Comparison of ENCODE assay signal across 8 cellular contexts in genomic region chr2:169799555-169799954, GRCh38. TPM values are rescaled to one million over a fixed set of nuclear protein-coding genes. Genes with fewer than 3 reads are reported as not detected.
DNase-seq lines count a peak whose midpoint lies in the region; ATAC-seq, FAIRE-seq and TF ChIP-seq lines count a peak whose summit lies in the region.

No MANE protein-coding gene starts in this region.

- CTCF ChIA-PET in activated CD4-positive, alpha-beta T cell treated with anti-CD3 and anti-CD28 coated beads for 36 hours (lab: Charles Lee) = no interaction called here
- CTCF ChIA-PET in Panc1 (lab: Charles Lee) = no interaction called here
- CTCF ChIA-PET in H1 (lab: Charles Lee; ENCODE audit: partially characterized antibody) = no interaction called here

- ATAC-seq in activated CD4-positive, alpha-beta T cell treated with anti-CD3 and anti-CD28 coated beads for 36 hours = peak; percentile 11
- no peak for ATAC-seq in Panc1
- no peak for ATAC-seq in GM21447 (IDR thresholded peaks at IDR 0.05; ENCODE audit: unreplicated experiment)

- H4K5ac ChIP-seq in H1 (ENCODE audit: insufficient read length, low read depth, low read length) = no peak overlapping the region

- peaks cover 22% of the 10 kb centered on the region for H3K4me1 Mint-ChIP-seq in activated CD4-positive, alpha-beta T cell treated with anti-CD3 and anti-CD28 coated beads for 36 hours
- peaks cover 42% of the 10 kb centered on the region for H3K4me1 Mint-ChIP-seq in nephron progenitor cell

- peaks cover 9 to 54% of the 10 kb centered on the region in 2 experiments for H3K79me2 ChIP-seq in H1 (ENCODE audit: control insufficient read depth in 1 of 2, insufficient read depth in 2 of 2, low read length in 2 of 2)

- no peaks in the 10 kb centered on the region for H3K79me1 ChIP-seq in H1 (ENCODE audit: low read depth, low read length)

- peak overlapping the region; percentile 92 to 94 for H3K4me3 ChIP-seq in Panc1 (ENCODE audit: low read depth in 2 of 2, low read length in 2 of 2)
- H3K4me3 ChIP-seq in H1 (ENCODE audit: extremely low read depth in 1 of 4, insufficient read depth in 2 of 4, low read depth in 3 of 4, low read length in 4 of 4) = peak overlapping the region; percentile 76 to 96 (median 88)

- H3K56ac ChIP-seq in H1 (replicated peaks; ENCODE audit: insufficient read length, low read depth, low read length) = no peak overlapping the region

- no peak overlapping the region for H3K14ac ChIP-seq in H1 (ENCODE audit: insufficient read length)

- 0 out of 2 replicates have a peak overlapping the region, but pooled peaks have one; percentile 58 for H2BK5ac ChIP-seq in H1 (ENCODE audit: low read depth, low read length)

- peak overlapping the region; percentile 93 for H3K4me3 Mint-ChIP-seq in activated CD4-positive, alpha-beta T cell treated with anti-CD3 and anti-CD28 coated beads for 36 hours
- peak overlapping the region; percentile 91 for H3K4me3 Mint-ChIP-seq in nephron progenitor cell

- H2BK15ac ChIP-seq in H1 (ENCODE audit: low read length) = no peak overlapping the region

- no peak overlapping the region for H2AFZ ChIP-seq in H1 (ENCODE audit: low read length)

- POLR2A ChIA-PET in activated CD4-positive, alpha-beta T cell treated with anti-CD3 and anti-CD28 coated beads for 36 hours (lab: Charles Lee) = interaction anchor here (0.6 kb wide), 1 partner anchor 29 kb away, joined by 3 read pairs; no protein-coding TSS in a partner anchor
- POLR2A ChIA-PET in Panc1 (lab: Charles Lee) (interaction anchor here (0.5 kb wide), 1 partner anchor 311 kb away, joined by 8 read pairs; no protein-coding TSS in a partner anchor), H1 (lab: Charles Lee; ENCODE audit: partially characterized antibody) (interaction anchor here (1.2 to 2.8 kb wide), 4 partner anchors 13 to 215 kb away, joined by 3 to 18 read pairs (median 4); partner anchors contain the start of gene UBR3)

- 17% methylated on average over 6 of the region's 6 CpGs; no CpG with 5 or more reads in 1 of the 2 experiments for WGBS in H1 (ENCODE audit: extremely low coverage in 1 of 2, insufficient coverage in 1 of 2, insufficient read length in 1 of 2, insufficient replicate concordance in 2 of 2, low coverage in 1 of 2, low lambda C conversion rate in 2 of 2, missing lambda C conversion rate in 1 of 2), 2 experiments

- no peak overlapping the region for H2BK120ac ChIP-seq in H1 (replicated peaks; ENCODE audit: low read depth, low read length)

- no peak overlapping the region for H3K4ac ChIP-seq in H1 (replicated peaks; ENCODE audit: insufficient read length, low read depth, low read length)

- H3K36me3 Mint-ChIP-seq in activated CD4-positive, alpha-beta T cell treated with anti-CD3 and anti-CD28 coated beads for 36 hours (ENCODE audit: low read depth) = peaks cover 16% of the 10 kb centered on the region
- peaks cover 31% of the 10 kb centered on the region for H3K36me3 Mint-ChIP-seq in nephron progenitor cell (ENCODE audit: low read depth)

- H3K18ac ChIP-seq in H1 (ENCODE audit: extremely low read depth, low read length) = no peak overlapping the region

- H3K27ac Mint-ChIP-seq in activated CD4-positive, alpha-beta T cell treated with anti-CD3 and anti-CD28 coated beads for 36 hours = peak overlapping the region; percentile 91
- H3K27ac Mint-ChIP-seq in nephron progenitor cell = peak overlapping the region; percentile 64

- no peak overlapping the region for H2AK5ac ChIP-seq in H1 (ENCODE audit: low read depth, low read length)

- H3K4me2 ChIP-seq in H1 (ENCODE audit: insufficient read depth in 1 of 2, low read depth in 2 of 2, low read length in 2 of 2) = peak overlapping the region; percentile 74 to 90

- no peak overlapping the region for H4K91ac ChIP-seq in H1 (replicated peaks; ENCODE audit: insufficient read length, low read length)

- peaks cover 0 to 2% of the 10 kb centered on the region in 2 experiments for H4K20me1 ChIP-seq in H1 (replicated peaks in 1 of 2; ENCODE audit: control insufficient read depth in 1 of 2, insufficient read depth in 2 of 2, low read length in 2 of 2)

- in situ Hi-C loops in Panc1 (cut with HindIII; ENCODE audit: low pct_unique_long_range_greater_than_20kb, low sequenced_read_pairs) = no loop called here

- H3K36me3 ChIP-seq in Panc1 (ENCODE audit: control insufficient read depth, insufficient read depth, low read length) = peaks cover 22% of the 10 kb centered on the region
- H3K36me3 ChIP-seq in H1 (ENCODE audit: control insufficient read depth in 2 of 4, insufficient read depth in 4 of 4, low read length in 3 of 4) = peaks cover 0 to 32% (median 6%) of the 10 kb centered on the region in 4 experiments; a peak in 5 of 8 replicates

- no peaks in the 10 kb centered on the region for H3K27me3 ChIP-seq in Panc1 (ENCODE audit: control insufficient read depth, insufficient read depth, low read length)
- H3K27me3 ChIP-seq in H1 (replicated peaks in 1 of 4; ENCODE audit: control insufficient read depth in 3 of 4, extremely low read depth in 1 of 4, insufficient read depth in 3 of 4, low read length in 3 of 4) = peaks cover 0 to 2% (median 0%) of the 10 kb centered on the region in 4 experiments; a peak in 1 of 7 replicates

- TF ChIP-seq RAD21 in H1 (IDR thresholded peaks at IDR 0.05 in 1 of 2, conservative IDR thresholded peaks at IDR 0.05 in 1 of 2; ENCODE audit: low read depth in 2 of 2, low read length in 2 of 2) = no peak

- no peak for TF ChIP-seq POLR2A in H1 (IDR thresholded peaks at IDR 0.05; ENCODE audit: control extremely low read depth in 1 of 2, low read depth in 2 of 2, low read length in 2 of 2)

- no peaks in the 10 kb centered on the region for H3K9me3 ChIP-seq in Panc1 (ENCODE audit: control insufficient read depth, insufficient read depth, low read depth, low read length)
- no peaks in the 10 kb centered on the region for H3K9me3 ChIP-seq in H1 (ENCODE audit: insufficient read depth in 2 of 2, low read depth in 1 of 2, low read length in 1 of 2)

- intact Hi-C loops in activated CD4-positive, alpha-beta T cell treated with anti-CD3 and anti-CD28 coated beads for 36 hours (cut with DNase I, micrococcal nuclease) = loop anchor here (1.0 to 5.0 kb wide), 6 partner anchors 28 to 215 kb away; partner anchors contain the start of genes CFAP210 (in 2 of the 2), PHOSPHO2 (in 2 of the 2), PPIG (in 2 of the 2) and KLHL23 (in 1 of the 2)
- intact Hi-C loops in Panc1 (cut with micrococcal nuclease; ENCODE audit: unreplicated experiment) = no loop called here

- no peak overlapping the region for H2BK12ac ChIP-seq in H1 (ENCODE audit: low read depth, low read length)

- DNase-seq in activated CD4-positive, alpha-beta T cell treated with anti-CD3 and anti-CD28 coated beads for 36 hours = no peak
- no peak for DNase-seq in activated CD4-positive, alpha-beta T cell treated with anti-CD3 and anti-CD28 coated beads, Interleukin-2, amount 50 U/mL, for 48 hours
- DNase-seq in Panc1 (ENCODE audit: low read depth, low spot score) = no peak
- no peak for DNase-seq in H1 (ENCODE audit: low read depth in 1 of 2, low spot score in 2 of 2)
- no peak for DNase-seq in nephron progenitor cell
- DNase-seq in activated gamma-delta T cell treated with Interleukin-2 at 50 U/mL for 16 hours = no peak
- no peak for DNase-seq in SHP77 (lab: John Stamatoyannopoulos, UW)

- FAIRE-seq in H1 (lab: Jason Lieb, UNC) = no peak

- no peak for TF ChIP-seq EP300 in H1 (IDR thresholded peaks at IDR 0.05; ENCODE audit: borderline replicate concordance in 1 of 2, low read depth in 2 of 2, low read length in 2 of 2)

- H3K4me1 ChIP-seq in Panc1 (ENCODE audit: control insufficient read depth, insufficient read depth, low read length) (peaks cover 4% of the 10 kb centered on the region; the same call in 1 of the 2 replicates), H1 (replicated peaks in 1 of 4; ENCODE audit: control insufficient read depth in 3 of 4, insufficient read depth in 4 of 4, low read length in 3 of 4) (peaks cover 0 to 7% (median 2%) of the 10 kb centered on the region in 4 experiments; a peak in 4 of 7 replicates)

- H3K9ac ChIP-seq in H1 (replicated peaks in 1 of 4; ENCODE audit: extremely low read depth in 1 of 4, low read depth in 3 of 4, low read length in 3 of 4) = peak overlapping the region; percentile 67 to 88 (median 84)

- H3K27ac ChIP-seq in Panc1 (ENCODE audit: low read length) (peak overlapping the region; percentile 97), H1 (ENCODE audit: low read depth, low read length) (no peak overlapping the region)

- TF ChIP-seq CTCF in Panc1 (IDR thresholded peaks at IDR 0.05) (no peak), H1 (IDR thresholded peaks at IDR 0.05; ENCODE audit: control extremely low read depth in 1 of 3, insufficient read depth in 1 of 3, low read depth in 1 of 3, low read length in 3 of 3) (no peak), nephron progenitor cell (IDR thresholded peaks at IDR 0.05) (no peak)

- H3K23ac ChIP-seq in H1 (ENCODE audit: insufficient read length) = no peak overlapping the region

- H3K23me2 ChIP-seq in H1 (ENCODE audit: low read depth, low read length) = peaks cover 5% of the 10 kb centered on the region; the same call in 1 of the 2 replicates

- BruUV-seq in Panc1 (replicated peaks; lab: Mats Ljungman, UMichigan) = TSS peak; percentile 80

- H2BK20ac ChIP-seq in H1 (ENCODE audit: low read length) = no peak overlapping the region

- H3K9me3 Mint-ChIP-seq in activated CD4-positive, alpha-beta T cell treated with anti-CD3 and anti-CD28 coated beads for 36 hours (ENCODE audit: low read depth) = no peaks in the 10 kb centered on the region
- H3K9me3 Mint-ChIP-seq in nephron progenitor cell = no peaks in the 10 kb centered on the region

- H4K8ac ChIP-seq in H1 (ENCODE audit: extremely low read depth, insufficient read depth, low read length) = no peak overlapping the region

- H3K27me3 Mint-ChIP-seq in activated CD4-positive, alpha-beta T cell treated with anti-CD3 and anti-CD28 coated beads for 36 hours = no peaks in the 10 kb centered on the region
- peaks cover 3% of the 10 kb centered on the region for H3K27me3 Mint-ChIP-seq in nephron progenitor cell (ENCODE audit: low read depth, poor library complexity)

RNA-seq across cellular contexts. Expression of gene SSB, which starts 0.9 kb away (rescaled TPM):
- total RNA-seq in activated CD4-positive, alpha-beta T cell treated with anti-CD3 and anti-CD28 coated beads for 36 hours = 100 to 1,000 TPM; 127 to 138 TPM
- 119 TPM for total RNA-seq in Panc1 (2021; ENCODE audit: unreplicated experiment)
- 73.2 TPM for polyA plus RNA-seq in Panc1 (2012; ENCODE audit: insufficient read length)
- total RNA-seq in H1 (2021; fragmentation: NEBNext Ultra II Directional; extraction: Animal tissue kit (Norgen Biotek cat#: 25700)) = 263 and 270 TPM in 2 replicates
- 32.2 and 60.8 TPM in 2 replicates for polyA plus RNA-seq in H1 (2011; rRNA removed)
- polyA plus RNA-seq in H1 (2011; cell fraction: cytosol; rRNA removed) = 148 TPM
- 18.5 TPM for polyA plus RNA-seq in H1 (2011; cell fraction: nucleus; rRNA removed)
- 140 to 334 TPM (median 159 TPM) in 4 replicates for polyA plus RNA-seq in H1 (2012, experiment 1 of 2)
- 20.4 TPM for polyA plus RNA-seq in H1 (2012, experiment 2 of 2)
- 348 TPM for polyA plus RNA-seq in H1 (2013, experiment 1 of 2)
- polyA plus RNA-seq in H1 (2013, experiment 2 of 2) = 346 TPM
- polyA minus RNA-seq in H1 (2011; rRNA and poly(A)+ RNA removed) = 16.9 and 20.4 TPM in 2 replicates
- 37.6 TPM for polyA minus RNA-seq in H1 (2011; cell fraction: cytosol; rRNA and poly(A)+ RNA removed)
- polyA minus RNA-seq in H1 (2011; cell fraction: nucleus; rRNA and poly(A)+ RNA removed) = 61.7 TPM

RNA-seq across cellular contexts. Expression of gene METTL5, which starts 25.1 kb away (rescaled TPM):
- total RNA-seq in activated CD4-positive, alpha-beta T cell treated with anti-CD3 and anti-CD28 coated beads for 36 hours = 100 to 1,000 TPM; 129 to 165 TPM
- total RNA-seq in Panc1 (2021; ENCODE audit: unreplicated experiment) = 81.4 TPM
- polyA plus RNA-seq in Panc1 (2012; ENCODE audit: insufficient read length) = 58.1 TPM
- total RNA-seq in H1 (2021; fragmentation: NEBNext Ultra II Directional; extraction: Animal tissue kit (Norgen Biotek cat#: 25700)) = 74.1 and 79.7 TPM in 2 replicates
- 19.3 and 34.5 TPM in 2 replicates for polyA plus RNA-seq in H1 (2011; rRNA removed)
- 66.9 TPM for polyA plus RNA-seq in H1 (2011; cell fraction: cytosol; rRNA removed)
- 16.0 TPM for polyA plus RNA-seq in H1 (2011; cell fraction: nucleus; rRNA removed)
- polyA plus RNA-seq in H1 (2012, experiment 1 of 2) = 62.7 to 160 TPM (median 79.4 TPM) in 4 replicates
- polyA plus RNA-seq in H1 (2012, experiment 2 of 2) = 24.7 TPM
- polyA plus RNA-seq in H1 (2013, experiment 1 of 2) = 94.8 TPM
- 99.1 TPM for polyA plus RNA-seq in H1 (2013, experiment 2 of 2)
- 11.9 and 19.0 TPM in 2 replicates for polyA minus RNA-seq in H1 (2011; rRNA and poly(A)+ RNA removed)
- 9.5 TPM for polyA minus RNA-seq in H1 (2011; cell fraction: cytosol; rRNA and poly(A)+ RNA removed)
- 21.8 TPM for polyA minus RNA-seq in H1 (2011; cell fraction: nucleus; rRNA and poly(A)+ RNA removed)

RNA-seq across cellular contexts. Expression of gene UBR3, which starts 27.7 kb away (rescaled TPM):
- total RNA-seq in activated CD4-positive, alpha-beta T cell treated with anti-CD3 and anti-CD28 coated beads for 36 hours = 10 to 100 TPM; 17.2 to 26.1 TPM
- total RNA-seq in Panc1 (2021; ENCODE audit: unreplicated experiment) = 27.9 TPM
- 6.3 TPM for polyA plus RNA-seq in Panc1 (2012; ENCODE audit: insufficient read length)
- total RNA-seq in H1 (2021; fragmentation: NEBNext Ultra II Directional; extraction: Animal tissue kit (Norgen Biotek cat#: 25700)) = 16.4 and 17.7 TPM in 2 replicates
- polyA plus RNA-seq in H1 (2011; rRNA removed) = 2.3 and 3.7 TPM in 2 replicates
- polyA plus RNA-seq in H1 (2011; cell fraction: cytosol; rRNA removed) = 5.2 TPM
- 5.3 TPM for polyA plus RNA-seq in H1 (2011; cell fraction: nucleus; rRNA removed)
- polyA plus RNA-seq in H1 (2012, experiment 1 of 2) = 5.3 to 9.5 TPM (median 6.5 TPM) in 4 replicates
- 0.62 TPM for polyA plus RNA-seq in H1 (2012, experiment 2 of 2)
- 9.7 TPM for polyA plus RNA-seq in H1 (2013, experiment 1 of 2)
- 9.6 TPM for polyA plus RNA-seq in H1 (2013, experiment 2 of 2)
- polyA minus RNA-seq in H1 (2011; rRNA and poly(A)+ RNA removed) = 16.5 and 21.4 TPM in 2 replicates
- polyA minus RNA-seq in H1 (2011; cell fraction: cytosol; rRNA and poly(A)+ RNA removed) = 9.8 TPM
- polyA minus RNA-seq in H1 (2011; cell fraction: nucleus; rRNA and poly(A)+ RNA removed) = 43.3 TPM
